In the genomic region with DNA sequence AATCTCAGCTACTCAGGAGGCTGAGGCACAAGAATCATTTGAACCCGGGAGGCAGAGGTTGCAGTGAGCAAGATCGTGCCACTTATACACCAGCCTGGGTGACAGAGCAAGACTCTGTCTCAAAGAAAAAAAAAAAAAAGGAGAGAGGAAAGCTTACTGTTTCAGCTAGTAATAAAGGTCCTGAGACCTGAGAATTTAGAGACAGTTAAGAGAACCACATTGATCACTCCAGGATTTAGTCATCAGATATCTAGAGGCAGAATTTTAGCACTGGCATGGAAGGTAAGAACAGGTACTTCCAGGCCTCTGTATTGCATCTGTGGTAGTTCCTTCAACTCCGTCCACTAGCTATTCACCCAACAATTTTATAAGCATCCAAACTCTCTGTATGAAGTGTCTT, we compare ENCODE assay signal across 20 cellular contexts.
"Had no signal": no experiment of that assay in that cellular context is flagged by ENCODE, and none has a peak within 500 bp of the region (broad histone marks: within the 10 kb centered on the region; RNA-seq: fewer than 3 reads in every experiment).

No MANE protein-coding gene starts in this region.

- ATAC-seq: gastroesophageal sphincter, heart right ventricle had no signal

- H3K27ac Mint-ChIP-seq: activated naive CD4-positive, alpha-beta T cell treated with anti-CD3 and anti-CD28 coated beads, Interleukin-2, amount 50 U/mL, for 24 hours; activated naive CD8-positive, alpha-beta T cell treated with anti-CD3 and anti-CD28 coated beads, Interleukin-2, amount 10 ng/mL, durations not matched to agents 7 days and 5 days; brain had no signal

- H3K27me3 Mint-ChIP-seq: activated naive CD4-positive, alpha-beta T cell treated with anti-CD3 and anti-CD28 coated beads, Interleukin-2, amount 50 U/mL, for 24 hours; activated naive CD8-positive, alpha-beta T cell treated with anti-CD3 and anti-CD28 coated beads, Interleukin-2, amount 10 ng/mL, durations not matched to agents 7 days and 5 days; brain had no signal

- H3K4me3 Mint-ChIP-seq: activated naive CD4-positive, alpha-beta T cell treated with anti-CD3 and anti-CD28 coated beads, Interleukin-2, amount 50 U/mL, for 24 hours; activated naive CD8-positive, alpha-beta T cell treated with anti-CD3 and anti-CD28 coated beads, Interleukin-2, amount 10 ng/mL, durations not matched to agents 7 days and 5 days; activated T-cell treated with anti-CD3 and anti-CD28 coated beads, Interleukin-2, amount 50 U/mL, for 4 hours; brain had no signal

- H3K9me3 Mint-ChIP-seq: activated naive CD4-positive, alpha-beta T cell treated with anti-CD3 and anti-CD28 coated beads, Interleukin-2, amount 50 U/mL, for 24 hours; activated naive CD8-positive, alpha-beta T cell treated with anti-CD3 and anti-CD28 coated beads, Interleukin-2, amount 10 ng/mL, durations not matched to agents 7 days and 5 days; activated T-cell treated with anti-CD3 and anti-CD28 coated beads, Interleukin-2, amount 50 U/mL, for 4 hours; brain had no signal

- DNase-seq: activated CD4-positive, alpha-beta T cell treated with anti-CD3 and anti-CD28 coated beads for 4 hours; activated CD4-positive, alpha-beta T cell treated with anti-CD3 and anti-CD28 coated beads, Interleukin-2, amount 50 U/mL, for 1 hour; activated CD4-positive, alpha-beta T cell treated with anti-CD3 and anti-CD28 coated beads, Interleukin-2, amount 50 U/mL, for 48 hours; activated CD4-positive, CD25-positive, alpha-beta regulatory T cell; activated CD4-positive, CD25-positive, alpha-beta regulatory T cell treated with anti-CD3 and anti-CD28 coated beads, Interleukin-2, amount 50 U/mL, for 72 hours; activated effector memory CD4-positive, alpha-beta T cell treated with Interleukin-2 at 50 U/mL for 16 hours; activated gamma-delta T cell treated with Interleukin-2 at 50 U/mL for 16 hours; activated naive CD4-positive, alpha-beta T cell treated with Interleukin-2 at 50 U/mL for 16 hours; activated naive CD8-positive, alpha-beta T cell treated with anti-CD3 and anti-CD28 coated beads, Interleukin-2, amount 10 ng/mL, durations not matched to agents 7 days and 5 days; activated T-cell treated with anti-CD3 and anti-CD28 coated beads, Interleukin-2, amount 50 U/mL, for 4 hours; central memory CD4-positive, alpha-beta T cell; cerebellar nuclear complex; colonic mucosa; effector CD8-positive, alpha-beta T cell; esophagus squamous epithelium; foreskin melanocyte; heart right ventricle had no signal
